In genomic region chr7:97555845-97556431, GRCh38 we compare ENCODE assay signal across 12 cellular contexts.
DNase-seq lines count a peak whose midpoint lies in the region; ATAC-seq and TF ChIP-seq lines count a peak whose summit lies in the region.
"Had no signal": no experiment of that assay in that cellular context is flagged by ENCODE, and none has a peak within 500 bp of the region (broad histone marks: within the 10 kb centered on the region; RNA-seq: fewer than 3 reads in every experiment).

No MANE protein-coding gene starts in this region.

- H3K36me3 Mint-ChIP-seq in activated CD8-positive, alpha-beta T cell treated with anti-CD3 and anti-CD28 coated beads for 36 hours (ENCODE audit: low read depth), result no peaks in the 10 kb centered on the region

- intact Hi-C loops in activated CD8-positive, alpha-beta T cell treated with anti-CD3 and anti-CD28 coated beads for 36 hours (cut with micrococcal nuclease), result no loop called here

- peaks cover 5% of the 10 kb centered on the region for H3K9me3 Mint-ChIP-seq in activated CD8-positive, alpha-beta T cell treated with anti-CD3 and anti-CD28 coated beads for 36 hours

- CTCF ChIA-PET in activated CD8-positive, alpha-beta T cell treated with anti-CD3 and anti-CD28 coated beads for 36 hours (lab: Charles Lee), result no interaction called here

- H3K4me1 Mint-ChIP-seq in activated CD8-positive, alpha-beta T cell treated with anti-CD3 and anti-CD28 coated beads for 36 hours (ENCODE audit: low read depth), result no peaks in the 10 kb centered on the region
- H3K4me1 Mint-ChIP-seq: nephron had no signal

- ATAC-seq in activated CD8-positive, alpha-beta T cell treated with anti-CD3 and anti-CD28 coated beads for 36 hours, result no peak
- ATAC-seq in GM18505 (IDR thresholded peaks at IDR 0.05; ENCODE audit: unreplicated experiment) (no peak), GM21717 (IDR thresholded peaks at IDR 0.05; ENCODE audit: unreplicated experiment) (no peak)
- ATAC-seq: upper lobe of right lung had no signal

- H3K27ac Mint-ChIP-seq in activated CD8-positive, alpha-beta T cell treated with anti-CD3 and anti-CD28 coated beads for 36 hours, result no peak overlapping the region
- H3K27ac Mint-ChIP-seq: nephron had no signal

- H3K4me3 Mint-ChIP-seq in activated CD8-positive, alpha-beta T cell treated with anti-CD3 and anti-CD28 coated beads for 36 hours, result no peak overlapping the region
- H3K4me3 Mint-ChIP-seq: nephron had no signal

- POLR2A ChIA-PET in activated CD8-positive, alpha-beta T cell treated with anti-CD3 and anti-CD28 coated beads for 36 hours (lab: Charles Lee), result no interaction called here

- TF ChIP-seq POLR2A in GM18505 (IDR thresholded peaks at IDR 0.05; ENCODE audit: borderline replicate concordance, extremely low read depth, insufficient read depth, insufficient read length), result no peak

- TF ChIP-seq CTCF in activated CD8-positive, alpha-beta T cell treated with anti-CD3 and anti-CD28 coated beads for 36 hours (IDR thresholded peaks at IDR 0.05), result no peak

- DNase-seq in Daoy (ENCODE audit: low read depth), result peak; percentile 16
- peak; percentile 47 for DNase-seq in NCI-H128 (lab: John Stamatoyannopoulos, UW; ENCODE audit: unreplicated experiment)
- DNase-seq in OCI-M1 (lab: John Stamatoyannopoulos, UW), result peak; percentile 36
- DNase-seq in left kidney (ENCODE audit: low read depth, low spot score), result peak; percentile 2
- no peak for DNase-seq in activated CD8-positive, alpha-beta T cell treated with anti-CD3 and anti-CD28 coated beads for 36 hours
- DNase-seq: amygdala; left ventricle myocardium inferior; stimulated activated naive CD4-positive, alpha-beta T cell; upper lobe of right lung had no signal

- H3K27me3 Mint-ChIP-seq in activated CD8-positive, alpha-beta T cell treated with anti-CD3 and anti-CD28 coated beads for 36 hours, result no peaks in the 10 kb centered on the region
